In genomic region chr2:203016716-203017115, GRCh38 we compare ENCODE assay signal across 1 cellular context.
A peak's percentile ranks its signal among the peaks of the same experiment; 100 is the strongest.
TF ChIP-seq lines count a peak whose summit lies in the region.

No MANE protein-coding gene starts in this region.

TF ChIP-seq in HepG2, 621 proteins besides CTCF, POLR2A, EP300 and RAD21 (continued from another document and continues in another):
- TF ChIP-seq HNF4G (IDR thresholded peaks at IDR 0.05; ENCODE audit: borderline replicate concordance, low read depth, low read length) (0 out of 2 replicates have a peak, but pooled peaks have one; percentile 8), HNF4G (CRISPR knock-in tag; IDR thresholded peaks at IDR 0.05; ENCODE audit: borderline replicate concordance, low read depth) (no peak), MLXIP (CRISPR knock-in tag; IDR thresholded peaks at IDR 0.05; ENCODE audit: borderline replicate concordance) (no peak), CENPX (CRISPR knock-in tag; IDR thresholded peaks at IDR 0.05) (no peak), ARID3A (IDR thresholded peaks at IDR 0.05; ENCODE audit: low read depth, low read length) (peak; percentile 69), ELF3 (CRISPR knock-in tag; IDR thresholded peaks at IDR 0.05) (0 out of 2 replicates have a peak, but pooled peaks have one; percentile 41), ZNF503 (CRISPR knock-in tag; IDR thresholded peaks at IDR 0.05) (no peak), NCOA2 (CRISPR knock-in tag; IDR thresholded peaks at IDR 0.05) (no peak), ZNF720 (CRISPR knock-in tag; IDR thresholded peaks at IDR 0.05) (no peak), FOXK2 (IDR thresholded peaks at IDR 0.05) (no peak), ARID5B (CRISPR knock-in tag; IDR thresholded peaks at IDR 0.05) (peak; percentile 52; the same call in 1 of the 2 replicates), NR2C2 (CRISPR knock-in tag; IDR thresholded peaks at IDR 0.05; ENCODE audit: borderline replicate concordance) (0 out of 2 replicates have a peak, but pooled peaks have one; percentile 30), ZSCAN9 (CRISPR knock-in tag; IDR thresholded peaks at IDR 0.05; ENCODE audit: borderline replicate concordance) (no peak), ASH2L (IDR thresholded peaks at IDR 0.05; ENCODE audit: insufficient read length, low read depth, low read length) (peak; percentile 21), ZNF317 (CRISPR knock-in tag; IDR thresholded peaks at IDR 0.05) (no peak), HNRNPL (IDR thresholded peaks at IDR 0.05; ENCODE audit: low read depth, low read length) (no peak), RORA (CRISPR knock-in tag; IDR thresholded peaks at IDR 0.05) (no peak), ZMAT3 (CRISPR knock-in tag; conservative IDR thresholded peaks at IDR 0.05) (no peak), ERF (CRISPR knock-in tag; IDR thresholded peaks at IDR 0.05) (no peak), KLF16 (CRISPR knock-in tag; IDR thresholded peaks at IDR 0.05) (peak in 1 of 2 experiments; percentile 37; a peak in 1 of 4 replicates), SAFB2 (CRISPR knock-in tag; IDR thresholded peaks at IDR 0.05; ENCODE audit: borderline replicate concordance, low read depth) (no peak), NFYC (CRISPR knock-in tag; IDR thresholded peaks at IDR 0.05) (no peak), KLF6 (CRISPR knock-in tag; IDR thresholded peaks at IDR 0.05) (no peak), TAF1 (CRISPR knock-in tag; IDR thresholded peaks at IDR 0.05) (no peak), ZNF33A (CRISPR knock-in tag; IDR thresholded peaks at IDR 0.05; ENCODE audit: borderline replicate concordance) (no peak), ZBTB42 (CRISPR knock-in tag; IDR thresholded peaks at IDR 0.05) (no peak), ZNF543 (CRISPR knock-in tag; IDR thresholded peaks at IDR 0.05) (no peak), CEBPG (CRISPR knock-in tag; IDR thresholded peaks at IDR 0.05) (peak; percentile 76), ZNF160 (CRISPR knock-in tag; IDR thresholded peaks at IDR 0.05) (no peak), MIER3 (CRISPR knock-in tag; IDR thresholded peaks at IDR 0.05; ENCODE audit: borderline replicate concordance) (no peak), PBX2 (CRISPR knock-in tag; IDR thresholded peaks at IDR 0.05) (no peak), SOX5 (CRISPR knock-in tag; IDR thresholded peaks at IDR 0.05; ENCODE audit: borderline replicate concordance) (peak; percentile 61; the same call in 1 of the 2 replicates), BCL6 (CRISPR knock-in tag; IDR thresholded peaks at IDR 0.05) (0 out of 2 replicates have a peak, but pooled peaks have one; percentile 18)
- TF ChIP-seq, protein P1, sequence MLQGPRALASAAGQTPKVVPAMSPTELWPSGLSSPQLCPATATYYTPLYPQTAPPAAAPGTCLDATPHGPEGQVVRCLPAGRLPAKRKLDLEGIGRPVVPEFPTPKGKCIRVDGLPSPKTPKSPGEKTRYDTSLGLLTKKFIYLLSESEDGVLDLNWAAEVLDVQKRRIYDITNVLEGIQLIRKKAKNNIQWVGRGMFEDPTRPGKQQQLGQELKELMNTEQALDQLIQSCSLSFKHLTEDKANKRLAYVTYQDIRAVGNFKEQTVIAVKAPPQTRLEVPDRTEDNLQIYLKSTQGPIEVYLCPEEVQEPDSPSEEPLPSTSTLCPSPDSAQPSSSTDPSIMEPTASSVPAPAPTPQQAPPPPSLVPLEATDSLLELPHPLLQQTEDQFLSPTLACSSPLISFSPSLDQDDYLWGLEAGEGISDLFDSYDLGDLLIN (CRISPR knock-in tag; IDR thresholded peaks at IDR 0.05; ENCODE audit: borderline replicate concordance): no peak
- TF ChIP-seq, protein P2, sequence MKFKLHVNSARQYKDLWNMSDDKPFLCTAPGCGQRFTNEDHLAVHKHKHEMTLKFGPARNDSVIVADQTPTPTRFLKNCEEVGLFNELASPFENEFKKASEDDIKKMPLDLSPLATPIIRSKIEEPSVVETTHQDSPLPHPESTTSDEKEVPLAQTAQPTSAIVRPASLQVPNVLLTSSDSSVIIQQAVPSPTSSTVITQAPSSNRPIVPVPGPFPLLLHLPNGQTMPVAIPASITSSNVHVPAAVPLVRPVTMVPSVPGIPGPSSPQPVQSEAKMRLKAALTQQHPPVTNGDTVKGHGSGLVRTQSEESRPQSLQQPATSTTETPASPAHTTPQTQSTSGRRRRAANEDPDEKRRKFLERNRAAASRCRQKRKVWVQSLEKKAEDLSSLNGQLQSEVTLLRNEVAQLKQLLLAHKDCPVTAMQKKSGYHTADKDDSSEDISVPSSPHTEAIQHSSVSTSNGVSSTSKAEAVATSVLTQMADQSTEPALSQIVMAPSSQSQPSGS (CRISPR knock-in tag; IDR thresholded peaks at IDR 0.05): no peak
- TF ChIP-seq, protein P3, sequence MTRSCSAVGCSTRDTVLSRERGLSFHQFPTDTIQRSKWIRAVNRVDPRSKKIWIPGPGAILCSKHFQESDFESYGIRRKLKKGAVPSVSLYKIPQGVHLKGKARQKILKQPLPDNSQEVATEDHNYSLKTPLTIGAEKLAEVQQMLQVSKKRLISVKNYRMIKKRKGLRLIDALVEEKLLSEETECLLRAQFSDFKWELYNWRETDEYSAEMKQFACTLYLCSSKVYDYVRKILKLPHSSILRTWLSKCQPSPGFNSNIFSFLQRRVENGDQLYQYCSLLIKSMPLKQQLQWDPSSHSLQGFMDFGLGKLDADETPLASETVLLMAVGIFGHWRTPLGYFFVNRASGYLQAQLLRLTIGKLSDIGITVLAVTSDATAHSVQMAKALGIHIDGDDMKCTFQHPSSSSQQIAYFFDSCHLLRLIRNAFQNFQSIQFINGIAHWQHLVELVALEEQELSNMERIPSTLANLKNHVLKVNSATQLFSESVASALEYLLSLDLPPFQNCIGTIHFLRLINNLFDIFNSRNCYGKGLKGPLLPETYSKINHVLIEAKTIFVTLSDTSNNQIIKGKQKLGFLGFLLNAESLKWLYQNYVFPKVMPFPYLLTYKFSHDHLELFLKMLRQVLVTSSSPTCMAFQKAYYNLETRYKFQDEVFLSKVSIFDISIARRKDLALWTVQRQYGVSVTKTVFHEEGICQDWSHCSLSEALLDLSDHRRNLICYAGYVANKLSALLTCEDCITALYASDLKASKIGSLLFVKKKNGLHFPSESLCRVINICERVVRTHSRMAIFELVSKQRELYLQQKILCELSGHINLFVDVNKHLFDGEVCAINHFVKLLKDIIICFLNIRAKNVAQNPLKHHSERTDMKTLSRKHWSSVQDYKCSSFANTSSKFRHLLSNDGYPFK (CRISPR knock-in tag; IDR thresholded peaks at IDR 0.05; ENCODE audit: borderline replicate concordance): no peak
- TF ChIP-seq, protein P4, sequence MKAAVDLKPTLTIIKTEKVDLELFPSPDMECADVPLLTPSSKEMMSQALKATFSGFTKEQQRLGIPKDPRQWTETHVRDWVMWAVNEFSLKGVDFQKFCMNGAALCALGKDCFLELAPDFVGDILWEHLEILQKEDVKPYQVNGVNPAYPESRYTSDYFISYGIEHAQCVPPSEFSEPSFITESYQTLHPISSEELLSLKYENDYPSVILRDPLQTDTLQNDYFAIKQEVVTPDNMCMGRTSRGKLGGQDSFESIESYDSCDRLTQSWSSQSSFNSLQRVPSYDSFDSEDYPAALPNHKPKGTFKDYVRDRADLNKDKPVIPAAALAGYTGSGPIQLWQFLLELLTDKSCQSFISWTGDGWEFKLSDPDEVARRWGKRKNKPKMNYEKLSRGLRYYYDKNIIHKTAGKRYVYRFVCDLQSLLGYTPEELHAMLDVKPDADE (CRISPR knock-in tag; IDR thresholded peaks at IDR 0.05): no peak
